Comparison of ENCODE assay signal across 25 cellular contexts in the genomic region with DNA sequence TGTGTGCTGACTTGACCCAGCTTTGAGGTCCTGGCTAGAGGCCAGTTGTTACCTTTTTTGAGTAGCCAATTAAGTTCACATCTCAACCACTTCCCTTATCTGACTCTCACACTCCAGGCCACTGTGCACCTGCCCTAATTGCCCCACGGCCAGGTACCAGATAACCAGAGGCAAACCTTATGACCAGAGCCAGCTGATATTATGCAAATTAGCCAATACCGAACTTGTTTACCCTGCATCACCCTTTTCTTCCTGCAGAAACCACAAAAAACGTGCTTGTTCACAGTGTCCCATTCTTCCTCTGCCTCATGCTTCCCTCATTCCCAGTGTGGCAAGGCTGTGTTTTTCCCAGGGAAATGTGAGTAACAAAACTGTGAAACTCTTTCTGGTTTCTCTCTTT.
"Had no signal": no experiment of that assay in that cellular context is flagged by ENCODE, and none has a peak within 500 bp of the region (broad histone marks: within the 10 kb centered on the region; RNA-seq: fewer than 3 reads in every experiment).

No MANE protein-coding gene starts in this region.

- H3K36me3 Mint-ChIP-seq: activated naive CD8-positive, alpha-beta T cell had no signal

- H3K27ac Mint-ChIP-seq: activated naive CD8-positive, alpha-beta T cell; natural killer cell treated with Interleukin-12 subunit alpha and Interleukin-12 subunit beta and Interleukin-15 and Interleukin-18, amount 100 ng/mL, for 72 hours; T-helper 1 cell treated with Interleukin-12 subunit alpha and Interleukin-12 subunit beta and Interleukin-4 antibody, amounts not matched to agents 30 μg/mL and 1 μg/mL, for 36 hours had no signal

- DNase-seq: activated CD4-positive, alpha-beta T cell treated with anti-CD3 and anti-CD28 coated beads for 48 hours; activated CD4-positive, alpha-beta T cell treated with anti-CD3 and anti-CD28 coated beads, Interleukin-2, amount 50 U/mL, for 48 hours; activated CD8-positive, alpha-beta memory T cell treated with anti-CD3 and anti-CD28 coated beads for 24 hours; activated effector memory CD4-positive, alpha-beta T cell treated with Interleukin-2 at 50 U/mL for 16 hours; activated naive CD4-positive, alpha-beta T cell treated with Interleukin-2 at 50 U/mL for 16 hours; anterior cingulate cortex; cerebellar nuclear complex; colonic mucosa; effector memory CD4-positive, alpha-beta T cell; heart right ventricle; kidney glomerular epithelial cell; mucosa of descending colon; stimulated activated CD4-positive, alpha-beta T cell treated with anti-CD3 and anti-CD28 coated beads, Interleukin-15, amount 100 ng/mL, for 24 hours; stimulated activated naive CD4-positive, alpha-beta T cell; T1000; WERI-Rb-1 had no signal

- H3K36me3 ChIP-seq: colonic mucosa, heart right ventricle, right atrium auricular region, tibial nerve, WERI-Rb-1 had no signal

- H3K9me3 ChIP-seq: colonic mucosa, mucosa of descending colon, right atrium auricular region, tibial nerve had no signal

- H3K4me1 ChIP-seq: colonic mucosa, right atrium auricular region, tibial nerve had no signal

- H3K27me3 ChIP-seq: colonic mucosa, heart right ventricle, right atrium auricular region, tibial nerve had no signal

- H3K27me3 Mint-ChIP-seq: activated naive CD8-positive, alpha-beta T cell; natural killer cell treated with Interleukin-12 subunit alpha and Interleukin-12 subunit beta and Interleukin-15 and Interleukin-18, amount 100 ng/mL, for 72 hours had no signal

- H3K4me3 ChIP-seq: colonic mucosa, heart right ventricle, lung, mucosa of descending colon, right atrium auricular region, tibial nerve had no signal

- H3K4me3 Mint-ChIP-seq: activated naive CD8-positive, alpha-beta T cell; natural killer cell treated with Interleukin-12 subunit alpha and Interleukin-12 subunit beta and Interleukin-15 and Interleukin-18, amount 100 ng/mL, for 72 hours; T-helper 1 cell treated with Interleukin-12 subunit alpha and Interleukin-12 subunit beta and Interleukin-4 antibody, amounts not matched to agents 30 μg/mL and 1 μg/mL, for 36 hours had no signal

- ATAC-seq: activated CD4-positive, CD25-positive, alpha-beta regulatory T cell treated with anti-CD3 and anti-CD28 coated beads, Interleukin-2, amount 50 U/mL, for 24 hours; heart right ventricle; left lobe of liver; mucosa of descending colon; natural killer cell treated with Interleukin-12 subunit alpha and Interleukin-12 subunit beta and Interleukin-15 and Interleukin-18, amount 100 ng/mL, for 72 hours had no signal

- H3K27ac ChIP-seq: colonic mucosa, heart right ventricle, right atrium auricular region, tibial nerve, WERI-Rb-1 had no signal

- FAIRE-seq: urothelium cell line had no signal
